Comparison of ENCODE assay signal across 8 cellular contexts in genomic region chr6:33425668-33426577, GRCh38. TPM values are rescaled to one million over a fixed set of nuclear protein-coding genes. Genes with fewer than 3 reads are reported as not detected.
DNase-seq lines count a peak whose midpoint lies in the region; ATAC-seq and TF ChIP-seq lines count a peak whose summit lies in the region.

No MANE protein-coding gene starts in this region.

- peak; percentile 60 for TF ChIP-seq CTCF in CD14-positive monocyte (IDR thresholded peaks at IDR 0.05)
- TF ChIP-seq CTCF in GM20000 (IDR thresholded peaks at IDR 0.05; ENCODE audit: extremely low read depth, missing control alignments) = peak; percentile 52
- TF ChIP-seq CTCF in NB4 (IDR thresholded peaks at IDR 0.05; ENCODE audit: low read depth, low read length) = peak; percentile 62

- H3K4me1 Mint-ChIP-seq in CD14-positive monocyte = peaks cover 56% of the 10 kb centered on the region
- H3K4me1 Mint-ChIP-seq in T-helper 2 cell treated with Interferon-gamma antibody and Interleukin-4, amounts not matched to agents 5 μg/mL and 100 μg/mL, for 36 hours (ENCODE audit: low read depth) = peaks cover 75% of the 10 kb centered on the region

- WGBS in right cardiac atrium = 2% methylated on average over 43 of the region's 43 CpGs
- WGBS in aorta, 2 donors = 2% methylated on average over 26 to 43 of the region's 43 CpGs

- H3K27me3 ChIP-seq in right cardiac atrium (ENCODE audit: control insufficient read depth, insufficient read depth) = no peaks in the 10 kb centered on the region
- no peaks in the 10 kb centered on the region for H3K27me3 ChIP-seq in rectal smooth muscle tissue (ENCODE audit: control insufficient read depth, insufficient read depth, low read length)
- no peaks in the 10 kb centered on the region for H3K27me3 ChIP-seq in aorta (ENCODE audit: control insufficient read depth in 1 of 2, insufficient read depth in 2 of 2, low read length in 1 of 2)

- DNase-seq in CD14-positive monocyte (ENCODE audit: low spot score) = peak; percentile 77
- peak; percentile 91 for DNase-seq in GM20000 (ENCODE audit: low spot score)
- DNase-seq in NB4 (ENCODE audit: low read depth) = peak; percentile 93
- DNase-seq in T-helper 2 cell treated with Interferon-gamma antibody and Interleukin-4, amounts not matched to agents 5 μg/mL and 100 μg/mL, for 36 hours (ENCODE audit: low spot score) = peak; percentile 79
- DNase-seq in anterior cingulate cortex (lab: John Stamatoyannopoulos, UW) = peak in 56 of 58 donors; percentile 17 to 87 (median 74)
- DNase-seq in right cardiac atrium = peak; percentile 89 to 95 (median 93)
- DNase-seq in aorta = peak; percentile 92 to 96

- H3K27me3 Mint-ChIP-seq in CD14-positive monocyte (ENCODE audit: low read depth in 3 of 3) = peaks cover 9 to 43% (median 20%) of the 10 kb centered on the region in 3 donors
- peaks cover 2% of the 10 kb centered on the region for H3K27me3 Mint-ChIP-seq in T-helper 2 cell treated with Interferon-gamma antibody and Interleukin-4, amounts not matched to agents 5 μg/mL and 100 μg/mL, for 36 hours (ENCODE audit: low read depth)

- H3K27ac ChIP-seq in right cardiac atrium (ENCODE audit: low read length) (peak overlapping the region; percentile 97), rectal smooth muscle tissue (ENCODE audit: low read depth, low read length) (peak overlapping the region; percentile 83), aorta (ENCODE audit: low read depth in 1 of 2, low read length in 2 of 2) (peak overlapping the region; percentile 68 to 72)

- H3K9me3 Mint-ChIP-seq in CD14-positive monocyte = peaks cover 0 to 7% (median 0%) of the 10 kb centered on the region in 7 donors
- H3K9me3 Mint-ChIP-seq in T-helper 2 cell treated with Interferon-gamma antibody and Interleukin-4, amounts not matched to agents 5 μg/mL and 100 μg/mL, for 36 hours = no peaks in the 10 kb centered on the region

- H3K36me3 ChIP-seq in rectal smooth muscle tissue (ENCODE audit: control insufficient read depth, insufficient read depth, low read length) (no peaks in the 10 kb centered on the region), aorta (ENCODE audit: control insufficient read depth in 1 of 2, insufficient read depth in 2 of 2, low read length in 1 of 2) (no peaks in the 10 kb centered on the region)

- peak overlapping the region; percentile 70 to 88 (median 74) for H3K27ac Mint-ChIP-seq in CD14-positive monocyte
- peak overlapping the region; percentile 96 for H3K27ac Mint-ChIP-seq in T-helper 2 cell treated with Interferon-gamma antibody and Interleukin-4, amounts not matched to agents 5 μg/mL and 100 μg/mL, for 36 hours

- no peaks in the 10 kb centered on the region for H3K9me3 ChIP-seq in right cardiac atrium (ENCODE audit: control insufficient read depth, low read length)
- no peaks in the 10 kb centered on the region for H3K9me3 ChIP-seq in aorta (ENCODE audit: control insufficient read depth, low read length)

- peaks cover 2 to 11% of the 10 kb centered on the region in 2 donors for H3K36me3 Mint-ChIP-seq in CD14-positive monocyte
- H3K36me3 Mint-ChIP-seq in T-helper 2 cell treated with Interferon-gamma antibody and Interleukin-4, amounts not matched to agents 5 μg/mL and 100 μg/mL, for 36 hours (ENCODE audit: low read depth) = peaks cover 23% of the 10 kb centered on the region

- H3K9ac ChIP-seq in rectal smooth muscle tissue (ENCODE audit: low read length) = no peak overlapping the region

- H3K4me1 ChIP-seq in right cardiac atrium (ENCODE audit: control insufficient read depth, insufficient read depth, low read length) (peaks cover 14% of the 10 kb centered on the region), rectal smooth muscle tissue (ENCODE audit: control insufficient read depth, insufficient read depth, low read length) (peaks cover 26% of the 10 kb centered on the region), aorta (ENCODE audit: control insufficient read depth in 1 of 2, insufficient read depth in 2 of 2, low read length in 2 of 2) (peaks cover 1 to 3% of the 10 kb centered on the region in 2 donors)

- ATAC-seq in right cardiac atrium = peak; percentile 85 to 89
- ATAC-seq in aorta (ENCODE audit: low FRiP score) = peak; percentile 87

- H3K4me3 ChIP-seq in NB4 (ENCODE audit: low read depth, low read length) (peak overlapping the region; percentile 93), right cardiac atrium (ENCODE audit: low read length) (peak overlapping the region; percentile 62), rectal smooth muscle tissue (ENCODE audit: low read length) (peak overlapping the region; percentile 64), aorta (ENCODE audit: low read length in 2 of 2) (peak overlapping the region; percentile 42 to 44)

- peak overlapping the region; percentile 86 to 96 for H3K4me3 Mint-ChIP-seq in CD14-positive monocyte
- H3K4me3 Mint-ChIP-seq in T-helper 2 cell treated with Interferon-gamma antibody and Interleukin-4, amounts not matched to agents 5 μg/mL and 100 μg/mL, for 36 hours = peak overlapping the region; percentile 96

- intact Hi-C loops in CD14-positive monocyte (cut with micrococcal nuclease) = no loop called here
- intact Hi-C loops in right cardiac atrium (cut with DNase I) = loop anchor here in 1 of 4 donors (10.0 kb wide), 1 partner anchor 149 kb away; no protein-coding TSS in a partner anchor
- intact Hi-C loops in aorta (cut with DNase I) = loop anchor here (1.0 to 2.0 kb wide), 2 partner anchors 35 kb away; partner anchors contain the start of gene KIFC1 (in 2 of the 2)

- TF ChIP-seq POLR2A in NB4 (IDR thresholded peaks at IDR 0.05; ENCODE audit: extremely low read depth, insufficient read length) = no peak

RNA-seq across cellular contexts. Expression of gene SYNGAP1, which starts 6.1 kb away (rescaled TPM):
- polyA plus RNA-seq in CD14-positive monocyte (not detected), right cardiac atrium (8.0 TPM), aorta (10 to 100 TPM in 1 of 2 donors, 1 to 10 TPM in 1; 4.4 to 16.4 TPM)
- total RNA-seq in right cardiac atrium (10 to 100 TPM in 1 of 4 donors, 1 to 10 TPM in 3; 8.6 to 13.2 (median 9.0) TPM), aorta (10 to 100 TPM; 31.7 to 39.4 TPM)

RNA-seq across cellular contexts. Expression of gene CUTA, which starts 8.0 kb away (rescaled TPM):
- 100 to 1,000 TPM; 153 to 160 TPM for polyA plus RNA-seq in CD14-positive monocyte
- 100 to 1,000 TPM; 128 to 177 (median 133) TPM for total RNA-seq in right cardiac atrium
- polyA plus RNA-seq in right cardiac atrium = 170 TPM
- 100 to 1,000 TPM in 1 of 2 donors, 10 to 100 TPM in 1; 89.9 to 111 TPM for total RNA-seq in aorta
- polyA plus RNA-seq in aorta = 100 to 1,000 TPM; 120 to 191 TPM

RNA-seq across cellular contexts. Expression of gene PHF1, which starts 15.1 kb away (rescaled TPM):
- polyA plus RNA-seq in CD14-positive monocyte = 1 to 10 TPM; 3.0 to 3.5 TPM
- 10 to 100 TPM; 55.5 to 70.6 (median 65.4) TPM for total RNA-seq in right cardiac atrium
- polyA plus RNA-seq in right cardiac atrium = 76.4 TPM
- total RNA-seq in aorta = 10 to 100 TPM; 86.4 to 92.8 TPM
- polyA plus RNA-seq in aorta = 100 to 1,000 TPM in 1 of 2 donors, 10 to 100 TPM in 1; 49.8 to 218 TPM

RNA-seq across cellular contexts. Expression of gene ZBTB9, which starts 28.5 kb away (rescaled TPM):
- polyA plus RNA-seq in CD14-positive monocyte (1 to 10 TPM in 1 of 2 donors, under 1 TPM in 1; 0.42 to 2.0 TPM), right cardiac atrium (2.8 TPM), aorta (1 to 10 TPM; 1.4 to 1.5 TPM)
- total RNA-seq in right cardiac atrium (1 to 10 TPM; 3.9 to 4.9 (median 4.3) TPM), aorta (1 to 10 TPM; 3.0 to 4.2 TPM)

RNA-seq across cellular contexts. Expression of gene KIFC1, which starts 34.3 kb away (rescaled TPM):
- polyA plus RNA-seq in CD14-positive monocyte (under 1 TPM; 0.14 to 0.68 TPM), right cardiac atrium (0.16 TPM), aorta (1 to 10 TPM in 1 of 2 donors, not detected in 1; 1.5 TPM)
- total RNA-seq in right cardiac atrium (1 to 10 TPM in 2 of 4 donors, under 1 TPM in 1, not detected in 1; 0.62 to 1.2 (median 1.1) TPM), aorta (1 to 10 TPM; 1.3 to 2.0 TPM)

Comparison
In these comparisons a context has a peak if more than half of its experiments do, and no peak if none do; other contexts are left out.
1. Peak in every context shown above with its lines: DNase-seq, ATAC-seq, H3K4me3 ChIP-seq and H3K27ac ChIP-seq.
2. H3K4me3 ChIP-seq: peak in every context shown above with its lines; median percentile 93 in NB4; 64 in rectal smooth muscle tissue; 62 in right cardiac atrium; 43 in aorta.
3. RNA of gene PHF1, which starts 15.1 kb away (polyA plus RNA-seq): 49.8 to 218 TPM in aorta and 76.4 TPM in right cardiac atrium (single experiment); 3.0 to 3.5 TPM in CD14-positive monocyte; every median in the first group is over 10 times any median in the second.
4. intact Hi-C loops: an anchor here in aorta (1.0 to 2.0 kb wide); none called in CD14-positive monocyte.